Comparison of ENCODE assay signal across 1 cellular context in genomic region chr3:40616420-40616819, GRCh38.
TF ChIP-seq lines count a peak whose summit lies in the region.

No MANE protein-coding gene starts in this region.

TF ChIP-seq in GM23338, 12 proteins besides CTCF, POLR2A, EP300 and RAD21 (continued from another document):
- TF ChIP-seq, protein P1, sequence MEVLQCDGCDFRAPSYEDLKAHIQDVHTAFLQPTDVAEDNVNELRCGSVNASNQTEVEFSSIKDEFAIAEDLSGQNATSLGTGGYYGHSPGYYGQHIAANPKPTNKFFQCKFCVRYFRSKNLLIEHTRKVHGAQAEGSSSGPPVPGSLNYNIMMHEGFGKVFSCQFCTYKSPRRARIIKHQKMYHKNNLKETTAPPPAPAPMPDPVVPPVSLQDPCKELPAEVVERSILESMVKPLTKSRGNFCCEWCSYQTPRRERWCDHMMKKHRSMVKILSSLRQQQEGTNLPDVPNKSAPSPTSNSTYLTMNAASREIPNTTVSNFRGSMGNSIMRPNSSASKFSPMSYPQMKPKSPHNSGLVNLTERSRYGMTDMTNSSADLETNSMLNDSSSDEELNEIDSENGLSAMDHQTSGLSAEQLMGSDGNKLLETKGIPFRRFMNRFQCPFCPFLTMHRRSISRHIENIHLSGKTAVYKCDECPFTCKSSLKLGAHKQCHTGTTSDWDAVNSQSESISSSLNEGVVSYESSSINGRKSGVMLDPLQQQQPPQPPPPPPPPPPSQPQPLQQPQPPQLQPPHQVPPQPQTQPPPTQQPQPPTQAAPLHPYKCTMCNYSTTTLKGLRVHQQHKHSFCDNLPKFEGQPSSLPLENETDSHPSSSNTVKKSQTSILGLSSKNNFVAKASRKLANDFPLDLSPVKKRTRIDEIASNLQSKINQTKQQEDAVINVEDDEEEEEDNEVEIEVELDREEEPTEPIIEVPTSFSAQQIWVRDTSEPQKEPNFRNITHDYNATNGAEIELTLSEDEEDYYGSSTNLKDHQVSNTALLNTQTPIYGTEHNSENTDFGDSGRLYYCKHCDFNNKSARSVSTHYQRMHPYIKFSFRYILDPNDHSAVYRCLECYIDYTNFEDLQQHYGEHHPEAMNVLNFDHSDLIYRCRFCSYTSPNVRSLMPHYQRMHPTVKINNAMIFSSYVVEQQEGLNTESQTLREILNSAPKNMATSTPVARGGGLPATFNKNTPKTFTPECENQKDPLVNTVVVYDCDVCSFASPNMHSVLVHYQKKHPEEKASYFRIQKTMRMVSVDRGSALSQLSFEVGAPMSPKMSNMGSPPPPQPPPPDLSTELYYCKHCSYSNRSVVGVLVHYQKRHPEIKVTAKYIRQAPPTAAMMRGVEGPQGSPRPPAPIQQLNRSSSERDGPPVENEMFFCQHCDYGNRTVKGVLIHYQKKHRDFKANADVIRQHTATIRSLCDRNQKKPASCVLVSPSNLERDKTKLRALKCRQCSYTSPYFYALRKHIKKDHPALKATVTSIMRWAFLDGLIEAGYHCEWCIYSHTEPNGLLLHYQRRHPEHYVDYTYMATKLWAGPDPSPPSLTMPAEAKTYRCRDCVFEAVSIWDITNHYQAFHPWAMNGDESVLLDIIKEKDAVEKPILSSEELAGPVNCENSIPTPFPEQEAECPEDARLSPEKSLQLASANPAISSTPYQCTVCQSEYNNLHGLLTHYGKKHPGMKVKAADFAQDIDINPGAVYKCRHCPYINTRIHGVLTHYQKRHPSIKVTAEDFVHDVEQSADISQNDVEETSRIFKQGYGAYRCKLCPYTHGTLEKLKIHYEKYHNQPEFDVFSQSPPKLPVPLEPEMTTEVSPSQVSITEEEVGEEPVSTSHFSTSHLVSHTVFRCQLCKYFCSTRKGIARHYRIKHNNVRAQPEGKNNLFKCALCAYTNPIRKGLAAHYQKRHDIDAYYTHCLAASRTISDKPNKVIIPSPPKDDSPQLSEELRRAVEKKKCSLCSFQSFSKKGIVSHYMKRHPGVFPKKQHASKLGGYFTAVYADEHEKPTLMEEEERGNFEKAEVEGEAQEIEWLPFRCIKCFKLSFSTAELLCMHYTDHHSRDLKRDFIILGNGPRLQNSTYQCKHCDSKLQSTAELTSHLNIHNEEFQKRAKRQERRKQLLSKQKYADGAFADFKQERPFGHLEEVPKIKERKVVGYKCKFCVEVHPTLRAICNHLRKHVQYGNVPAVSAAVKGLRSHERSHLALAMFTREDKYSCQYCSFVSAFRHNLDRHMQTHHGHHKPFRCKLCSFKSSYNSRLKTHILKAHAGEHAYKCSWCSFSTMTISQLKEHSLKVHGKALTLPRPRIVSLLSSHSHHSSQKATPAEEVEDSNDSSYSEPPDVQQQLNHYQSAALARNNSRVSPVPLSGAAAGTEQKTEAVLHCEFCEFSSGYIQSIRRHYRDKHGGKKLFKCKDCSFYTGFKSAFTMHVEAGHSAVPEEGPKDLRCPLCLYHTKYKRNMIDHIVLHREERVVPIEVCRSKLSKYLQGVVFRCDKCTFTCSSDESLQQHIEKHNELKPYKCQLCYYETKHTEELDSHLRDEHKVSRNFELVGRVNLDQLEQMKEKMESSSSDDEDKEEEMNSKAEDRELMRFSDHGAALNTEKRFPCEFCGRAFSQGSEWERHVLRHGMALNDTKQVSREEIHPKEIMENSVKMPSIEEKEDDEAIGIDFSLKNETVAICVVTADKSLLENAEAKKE (CRISPR knock-in tag; IDR thresholded peaks at IDR 0.05) = no peak
- no peak for TF ChIP-seq CREB1 (CRISPR knock-in tag; IDR thresholded peaks at IDR 0.05; ENCODE audit: low read depth)
- no peak for TF ChIP-seq ZNF331 (CRISPR knock-in tag; IDR thresholded peaks at IDR 0.05; ENCODE audit: low read depth)
